ENCODE assay signal across 25 cellular contexts in genomic region chr13:56752630-56753029, GRCh38.
"Had no signal": no experiment of that assay in that cellular context is flagged by ENCODE, and none has a peak within 500 bp of the region (broad histone marks: within the 10 kb centered on the region; RNA-seq: fewer than 3 reads in every experiment).

No MANE protein-coding gene starts in this region.

- ATAC-seq: activated CD4-positive, CD25-positive, alpha-beta regulatory T cell treated with anti-CD3 and anti-CD28 coated beads, Interleukin-2, amount 50 U/mL, for 24 hours; activated CD8-positive, alpha-beta T cell treated with anti-CD3 and anti-CD28 coated beads for 36 hours; activated T-cell treated with anti-CD3 and anti-CD28 coated beads, Interleukin-2, amount 50 U/mL, for 72 hours; Panc1; Right ventricle myocardium inferior had no signal

- H3K4me3 ChIP-seq: adrenal gland had no signal

- H3K27ac Mint-ChIP-seq: activated CD8-positive, alpha-beta T cell treated with anti-CD3 and anti-CD28 coated beads for 36 hours; activated naive CD8-positive, alpha-beta T cell treated with anti-CD3 and anti-CD28 coated beads, Interleukin-2, amount 10 ng/mL, durations not matched to agents 7 days and 5 days; activated T-cell treated with anti-CD3 and anti-CD28 coated beads, Interleukin-2, amount 50 U/mL, for 72 hours; activated T-helper 2 cell treated with anti-CD3 and anti-CD28 coated beads, Interferon-gamma antibody, Interleukin-2, Interleukin-4, amounts not matched to agents 10 μg/mL and 5 μg/mL and 100 μg/mL, durations not matched to agents 14 hours and 24 hours and 36 hours had no signal

- H3K27me3 Mint-ChIP-seq: activated CD8-positive, alpha-beta T cell treated with anti-CD3 and anti-CD28 coated beads for 36 hours; activated naive CD8-positive, alpha-beta T cell treated with anti-CD3 and anti-CD28 coated beads, Interleukin-2, amount 10 ng/mL, durations not matched to agents 7 days and 5 days had no signal

- DNase-seq: activated CD4-positive, alpha-beta T cell treated with anti-CD3 and anti-CD28 coated beads for 4 hours; activated CD8-positive, alpha-beta memory T cell treated with anti-CD3 and anti-CD28 coated beads, Interleukin-2, amount 50 U/mL, for 4 hours; activated CD8-positive, alpha-beta T cell treated with anti-CD3 and anti-CD28 coated beads for 36 hours; activated naive CD4-positive, alpha-beta T cell treated with anti-CD3 and anti-CD28 coated beads, Interleukin-2, amount 50 U/mL, for 16 hours; activated naive CD8-positive, alpha-beta T cell treated with anti-CD3 and anti-CD28 coated beads, Interleukin-2, amount 10 ng/mL, durations not matched to agents 7 days and 5 days; activated T-cell treated with anti-CD3 and anti-CD28 coated beads, Interleukin-2, amount 50 U/mL, for 72 hours; adrenal gland; anterior cingulate cortex; KG1; NCI-H1048; NCI-H146; NCI-H1930; NCI-H345; NCI-H510A; NCI-H526 treated with DMSO at 0.1 percent for 48 hours; NCI-H82; OCI-M1; RPMI8226; SK-N-SH; T-helper 1 cell; WERI-Rb-1 had no signal

- H3K4me3 Mint-ChIP-seq: activated CD8-positive, alpha-beta T cell treated with anti-CD3 and anti-CD28 coated beads for 36 hours; activated naive CD8-positive, alpha-beta T cell treated with anti-CD3 and anti-CD28 coated beads, Interleukin-2, amount 10 ng/mL, durations not matched to agents 7 days and 5 days; activated T-cell treated with anti-CD3 and anti-CD28 coated beads, Interleukin-2, amount 50 U/mL, for 72 hours had no signal

- H3K36me3 ChIP-seq: adrenal gland, WERI-Rb-1 had no signal

- H3K4me2 ChIP-seq: SK-N-SH had no signal

- H3K4me1 ChIP-seq: adrenal gland had no signal

- H3K27me3 ChIP-seq: adrenal gland had no signal

- H3K4me1 Mint-ChIP-seq: activated naive CD8-positive, alpha-beta T cell treated with anti-CD3 and anti-CD28 coated beads, Interleukin-2, amount 10 ng/mL, durations not matched to agents 7 days and 5 days had no signal

- H3K27ac ChIP-seq: adrenal gland, WERI-Rb-1 had no signal

- H3K9ac ChIP-seq: SK-N-SH had no signal

- H3K36me3 Mint-ChIP-seq: activated naive CD8-positive, alpha-beta T cell treated with anti-CD3 and anti-CD28 coated beads, Interleukin-2, amount 10 ng/mL, durations not matched to agents 7 days and 5 days had no signal
